ENCODE assay signal across 8 cellular contexts in the genomic region with DNA sequence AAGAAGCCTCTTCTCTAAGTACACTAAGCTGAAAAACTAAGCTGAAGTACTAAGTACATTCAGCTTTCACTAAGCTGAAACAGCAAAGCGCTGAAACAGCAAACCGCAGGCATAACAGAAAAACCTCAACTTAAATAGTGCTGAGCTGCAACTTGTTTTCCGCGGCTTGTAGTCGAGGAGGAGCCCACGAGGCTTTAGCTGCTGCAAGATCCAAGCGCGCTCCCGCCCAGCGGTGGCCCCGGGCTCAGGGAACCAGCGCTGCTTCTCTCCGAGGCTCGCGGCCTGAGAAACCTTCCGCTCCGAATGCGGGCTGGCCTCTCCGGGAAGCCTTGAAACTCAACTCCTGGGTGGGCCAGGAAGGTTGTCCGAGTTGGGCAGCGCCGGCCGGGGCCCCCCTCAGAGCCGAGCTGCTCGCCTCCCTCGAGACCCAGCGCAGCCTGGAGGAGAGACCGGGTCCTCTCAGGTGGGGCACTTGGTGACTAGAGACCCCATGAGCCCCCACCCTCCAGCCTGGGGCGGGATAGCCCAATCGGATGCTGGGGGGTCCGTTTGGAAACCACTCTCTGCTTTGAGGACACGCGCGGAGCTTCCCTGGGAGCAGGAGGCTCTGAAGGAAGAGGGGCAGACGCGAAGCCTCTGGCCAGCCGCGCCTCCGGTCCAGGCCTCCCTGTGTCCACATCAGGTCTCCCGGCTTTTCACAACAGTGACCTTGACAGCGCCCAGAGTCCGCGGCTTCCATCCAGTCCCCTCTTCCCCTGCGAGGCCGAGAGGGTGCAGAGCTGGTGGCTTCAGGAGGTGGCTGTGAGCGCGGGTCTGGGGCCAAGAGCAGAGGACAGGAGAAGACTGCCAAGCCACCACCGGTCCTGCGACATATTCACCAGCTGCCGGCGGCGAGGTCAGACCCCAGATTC.
DNase-seq lines count a peak whose midpoint lies in the region; ATAC-seq and TF ChIP-seq lines count a peak whose summit lies in the region.

No MANE protein-coding gene starts in this region.

- ATAC-seq in HG03095 (IDR thresholded peaks at IDR 0.05; ENCODE audit: unreplicated experiment): peak; percentile 50

- DNase-seq in AG20443 (ENCODE audit: low spot score) (peak; percentile 81), epidermal melanocyte (ENCODE audit: insufficient read length, low spot score) (peak; percentile 48), non-pigmented ciliary epithelial cell (ENCODE audit: low read depth) (peak; percentile 50), erythroblast (lab: John Stamatoyannopoulos, UW) (no peak), T1000 (lab: John Stamatoyannopoulos, UW) (no peak), NCI-H226 (no peak)
- peak; percentile 43 to 55 for DNase-seq in activated CD4-positive, alpha-beta T cell treated with anti-CD3 and anti-CD28 coated beads, Interleukin-2, amount 50 U/mL, for 4 hours

- TF ChIP-seq POLR2A in erythroblast (IDR thresholded peaks at IDR 0.05; ENCODE audit: low read length): no peak

Comparison
In these comparisons a context has a peak if more than half of its experiments do, and no peak if none do; other contexts are left out.
1. DNase-seq: peak in AG20443 (single experiment), activated CD4-positive, alpha-beta T cell treated with anti-CD3 and anti-CD28 coated beads, Interleukin-2, amount 50 U/mL, for 4 hours (2 of 2), epidermal melanocyte (single experiment) and non-pigmented ciliary epithelial cell (single experiment); none in erythroblast (0 of 2), T1000 (single experiment) and NCI-H226 (single experiment).